Comparison of ENCODE assay signal across 8 cellular contexts in the genomic region with DNA sequence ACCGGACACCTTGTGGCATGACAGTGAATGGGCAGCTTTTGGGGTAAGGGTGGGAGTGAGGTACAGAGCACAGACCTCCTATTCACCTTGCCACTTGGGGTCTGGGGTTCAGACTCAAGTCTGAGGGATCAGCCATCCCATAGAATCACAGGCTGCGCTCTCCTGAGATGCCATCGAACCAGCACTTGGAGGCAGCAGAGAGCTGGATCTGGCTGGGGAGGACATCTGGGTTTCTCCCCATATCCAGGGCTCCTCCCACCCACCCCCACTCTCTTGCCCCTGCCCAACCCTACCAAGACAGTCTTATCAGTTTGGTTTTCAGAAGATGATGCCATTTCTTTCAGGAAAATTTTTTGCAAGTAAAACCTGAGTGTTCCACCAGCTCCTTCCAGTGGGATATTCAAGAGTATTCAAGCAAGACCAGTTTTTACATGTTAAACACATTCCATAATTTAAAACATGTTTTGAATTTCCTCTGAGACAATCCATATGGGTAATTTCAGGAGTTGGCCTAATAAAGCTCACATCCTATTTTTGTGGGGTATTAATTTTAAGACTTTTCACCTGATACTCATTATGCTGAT. TPM values are rescaled to one million over a fixed set of nuclear protein-coding genes. Genes with fewer than 3 reads are reported as not detected.
DNase-seq lines count a peak whose midpoint lies in the region; TF ChIP-seq lines count a peak whose summit lies in the region.

No MANE protein-coding gene starts in this region.

- no peaks in the 10 kb centered on the region for H3K4me1 ChIP-seq in uterus

- no peaks in the 10 kb centered on the region for H3K9me3 Mint-ChIP-seq in activated CD4-positive, alpha-beta T cell treated with anti-CD3 and anti-CD28 coated beads, Interleukin-2, amount 10 ng/mL, durations not matched to agents 24 days and 14 days
- no peaks in the 10 kb centered on the region for H3K9me3 Mint-ChIP-seq in endothelial cell (ENCODE audit: unreplicated experiment)

- intact Hi-C loops in activated CD4-positive, alpha-beta T cell treated with anti-CD3 and anti-CD28 coated beads, Interleukin-2, amount 10 ng/mL, durations not matched to agents 24 days and 14 days (cut with micrococcal nuclease): loop anchor here (1.0 kb wide), 2 partner anchors 38 to 152 kb away; no protein-coding TSS in a partner anchor
- intact Hi-C loops in uterus (cut with DNase I; ENCODE audit: low total_unique reads): no loop called here

- H3K27ac Mint-ChIP-seq in activated CD4-positive, alpha-beta T cell treated with anti-CD3 and anti-CD28 coated beads, Interleukin-2, amount 10 ng/mL, durations not matched to agents 24 days and 14 days: no peak overlapping the region
- no peak overlapping the region for H3K27ac Mint-ChIP-seq in endothelial cell (ENCODE audit: unreplicated experiment)

- no peaks in the 10 kb centered on the region for H3K9me3 ChIP-seq in uterus

- no peaks in the 10 kb centered on the region for H3K36me3 Mint-ChIP-seq in activated CD4-positive, alpha-beta T cell treated with anti-CD3 and anti-CD28 coated beads, Interleukin-2, amount 10 ng/mL, durations not matched to agents 24 days and 14 days (ENCODE audit: low read depth)
- no peaks in the 10 kb centered on the region for H3K36me3 Mint-ChIP-seq in endothelial cell (ENCODE audit: low read depth, unreplicated experiment)

- no peaks in the 10 kb centered on the region for H3K27me3 ChIP-seq in uterus

- peak; percentile 49 for TF ChIP-seq CTCF in LNCAP (IDR thresholded peaks at IDR 0.05)
- peak; percentile 62 for TF ChIP-seq CTCF in endothelial cell (IDR thresholded peaks at IDR 0.05; ENCODE audit: unreplicated experiment)
- peak; percentile 60 to 68 (median 62) for TF ChIP-seq CTCF in uterus (IDR thresholded peaks at IDR 0.05)

- peaks cover 2% of the 10 kb centered on the region for H3K27me3 Mint-ChIP-seq in activated CD4-positive, alpha-beta T cell treated with anti-CD3 and anti-CD28 coated beads, Interleukin-2, amount 10 ng/mL, durations not matched to agents 24 days and 14 days
- no peaks in the 10 kb centered on the region for H3K27me3 Mint-ChIP-seq in endothelial cell (ENCODE audit: unreplicated experiment)

- no peak overlapping the region for H3K27ac ChIP-seq in uterus

- H3K4me3 Mint-ChIP-seq in activated CD4-positive, alpha-beta T cell treated with anti-CD3 and anti-CD28 coated beads, Interleukin-2, amount 10 ng/mL, durations not matched to agents 24 days and 14 days: no peak overlapping the region
- H3K4me3 Mint-ChIP-seq in endothelial cell (ENCODE audit: unreplicated experiment): no peak overlapping the region

- peak; percentile 80 for DNase-seq in activated CD4-positive, alpha-beta T cell treated with anti-CD3 and anti-CD28 coated beads, Interleukin-2, amount 10 ng/mL, durations not matched to agents 24 days and 14 days
- DNase-seq in activated CD4-positive, alpha-beta T cell treated with anti-CD3 and anti-CD28 coated beads for 1 hour: no peak
- DNase-seq in SW480 (ENCODE audit: low spot score): peak; percentile 55
- DNase-seq in endothelial cell (ENCODE audit: low spot score): peak; percentile 56
- peak; percentile 79 for DNase-seq in midbrain (lab: John Stamatoyannopoulos, UW)
- peak; percentile 58 to 62 for DNase-seq in uterus
- DNase-seq in activated CD4-positive, CD25-positive, alpha-beta regulatory T cell treated with anti-CD3 and anti-CD28 coated beads, Interleukin-2, amount 50 U/mL, for 72 hours: no peak

- no peak overlapping the region for H3K4me3 ChIP-seq in uterus

- H3K36me3 ChIP-seq in uterus: no peaks in the 10 kb centered on the region

- H3K4me1 Mint-ChIP-seq in activated CD4-positive, alpha-beta T cell treated with anti-CD3 and anti-CD28 coated beads, Interleukin-2, amount 10 ng/mL, durations not matched to agents 24 days and 14 days: peaks cover 2% of the 10 kb centered on the region
- peaks cover 2% of the 10 kb centered on the region for H3K4me1 Mint-ChIP-seq in endothelial cell (ENCODE audit: unreplicated experiment)

- no peak for TF ChIP-seq POLR2A in uterus (IDR thresholded peaks at IDR 0.05)

RNA-seq across cellular contexts. Expression of gene TEX44, which starts 29.2 kb away (rescaled TPM):
- not detected in 2 replicates for total RNA-seq in activated CD4-positive, alpha-beta T cell treated with anti-CD3 and anti-CD28 coated beads, Interleukin-2, amount 10 ng/mL, durations not matched to agents 24 days and 14 days
- not detected for total RNA-seq in endothelial cell (ENCODE audit: unreplicated experiment)
- not detected for total RNA-seq in uterus

RNA-seq across cellular contexts. Expression of gene NMUR1, which starts 33.2 kb away (rescaled TPM):
- 0.09 TPM in 1 of 2 replicates, not detected in the other for total RNA-seq in activated CD4-positive, alpha-beta T cell treated with anti-CD3 and anti-CD28 coated beads, Interleukin-2, amount 10 ng/mL, durations not matched to agents 24 days and 14 days
- total RNA-seq in endothelial cell (ENCODE audit: unreplicated experiment) (not detected), uterus (under 1 TPM in 2 of 4 donors, not detected in 2; 0.41 to 0.67 TPM)

Comparison
In these comparisons a context has a peak if more than half of its experiments do, and no peak if none do; other contexts are left out.
1. DNase-seq: peak in activated CD4-positive, alpha-beta T cell treated with anti-CD3 and anti-CD28 coated beads, Interleukin-2, amount 10 ng/mL, durations not matched to agents 24 days and 14 days (single experiment), SW480 (single experiment), endothelial cell (single experiment), midbrain (single experiment) and uterus (2 of 2); none in activated CD4-positive, alpha-beta T cell treated with anti-CD3 and anti-CD28 coated beads for 1 hour (single experiment) and activated CD4-positive, CD25-positive, alpha-beta regulatory T cell treated with anti-CD3 and anti-CD28 coated beads, Interleukin-2, amount 50 U/mL, for 72 hours (single experiment).
2. Peak in every context shown above with its lines, with median percentiles within 50 percentile points of each other: CTCF ChIP-seq.